Comparison of ENCODE assay signal across 8 cellular contexts in the genomic region with DNA sequence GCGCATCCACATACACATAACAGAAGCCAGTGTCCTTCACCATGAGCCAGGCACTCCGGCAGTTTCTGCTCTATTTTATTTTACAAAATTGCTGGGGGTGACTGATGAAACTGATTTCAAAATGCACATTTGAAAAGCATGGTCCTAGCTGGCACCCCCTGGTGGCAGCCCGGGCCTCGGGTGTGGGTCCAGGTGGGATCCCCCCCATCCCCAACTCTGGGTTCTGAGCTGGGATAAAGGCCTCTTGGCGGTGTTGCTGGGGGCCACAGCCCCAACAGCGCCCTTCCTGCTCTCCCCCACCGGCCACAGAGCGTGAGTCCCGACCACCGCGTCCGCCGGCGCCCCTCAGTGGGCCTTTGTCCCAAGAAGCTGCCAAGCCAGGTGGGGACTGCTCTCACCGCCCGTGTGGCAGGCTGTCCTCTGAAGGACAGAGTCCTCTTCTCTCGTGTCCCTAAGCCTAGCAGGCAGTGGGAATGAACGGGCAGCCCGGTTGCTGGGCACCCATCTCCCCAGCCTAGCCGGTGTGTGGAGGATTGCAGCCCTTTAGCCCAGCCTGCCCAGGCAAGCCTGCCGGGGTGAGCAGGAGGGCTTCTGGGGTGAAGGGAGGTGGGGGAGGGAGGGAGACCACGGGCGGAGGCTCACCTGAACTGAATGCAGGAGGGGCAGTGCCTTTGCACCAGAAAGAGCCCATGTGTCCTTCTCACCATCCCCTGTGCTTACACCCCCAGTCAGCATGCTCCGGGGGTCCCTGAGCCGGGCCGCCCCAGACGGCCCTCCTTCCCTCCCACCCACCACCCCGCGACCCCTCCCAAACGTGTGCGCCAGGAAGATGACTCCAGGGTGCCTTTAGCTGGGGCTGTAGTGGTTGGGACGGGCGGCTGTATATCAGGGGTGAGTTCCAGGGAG. TPM values are rescaled to one million over a fixed set of nuclear protein-coding genes. Genes with fewer than 3 reads are reported as not detected.
DNase-seq lines count a peak whose midpoint lies in the region; ATAC-seq and TF ChIP-seq lines count a peak whose summit lies in the region.

No MANE protein-coding gene starts in this region.

- peak; percentile 87 for TF ChIP-seq CTCF in NB4 (IDR thresholded peaks at IDR 0.05; ENCODE audit: low read depth, low read length)
- TF ChIP-seq CTCF in fibroblast of villous mesenchyme (IDR thresholded peaks at IDR 0.05; ENCODE audit: insufficient read depth, low read depth, low read length) = peak; percentile 67
- TF ChIP-seq CTCF in osteocyte (IDR thresholded peaks at IDR 0.05) = peak; percentile 62

- no peaks in the 10 kb centered on the region for H3K27me3 Mint-ChIP-seq in activated T-cell treated with anti-CD3 and anti-CD28 coated beads, Interleukin-2, amount 50 U/mL, for 72 hours (ENCODE audit: low read depth)
- H3K27me3 Mint-ChIP-seq in osteocyte (ENCODE audit: unreplicated experiment) = peaks cover 39% of the 10 kb centered on the region

- peak; percentile 59 for DNase-seq in EL
- DNase-seq in NB4 (ENCODE audit: low read depth) = peak; percentile 87
- peak; percentile 76 to 80 for DNase-seq in activated T-cell treated with anti-CD3 and anti-CD28 coated beads, Interleukin-2, amount 50 U/mL, for 72 hours
- peak; percentile 42 for DNase-seq in fibroblast of villous mesenchyme (ENCODE audit: low read depth)
- DNase-seq in osteocyte (ENCODE audit: extremely low spot score, unreplicated experiment) = no peak
- no peak for DNase-seq in DMS79 treated with DMSO at 0.1 percent for 48 hours (lab: John Stamatoyannopoulos, UW)
- no peak for DNase-seq in islet precursor cell
- no peak for DNase-seq in DMS114 treated with DMSO at 0.1 percent for 48 hours (lab: John Stamatoyannopoulos, UW; ENCODE audit: unreplicated experiment)

- no peak for TF ChIP-seq POLR2A in NB4 (IDR thresholded peaks at IDR 0.05; ENCODE audit: extremely low read depth, insufficient read length)

- H3K27ac Mint-ChIP-seq in activated T-cell treated with anti-CD3 and anti-CD28 coated beads, Interleukin-2, amount 50 U/mL, for 72 hours = no peak overlapping the region
- no peak overlapping the region for H3K27ac Mint-ChIP-seq in osteocyte (ENCODE audit: unreplicated experiment)

- H3K4me3 Mint-ChIP-seq in activated T-cell treated with anti-CD3 and anti-CD28 coated beads, Interleukin-2, amount 50 U/mL, for 72 hours = peak overlapping the region; percentile 83 to 85
- no peak overlapping the region for H3K4me3 Mint-ChIP-seq in osteocyte (ENCODE audit: unreplicated experiment)

- no peaks in the 10 kb centered on the region for H3K9me3 Mint-ChIP-seq in activated T-cell treated with anti-CD3 and anti-CD28 coated beads, Interleukin-2, amount 50 U/mL, for 72 hours
- no peaks in the 10 kb centered on the region for H3K9me3 Mint-ChIP-seq in osteocyte (ENCODE audit: unreplicated experiment)

- peaks cover 0 to 2% of the 10 kb centered on the region in 2 donors for H3K36me3 Mint-ChIP-seq in activated T-cell treated with anti-CD3 and anti-CD28 coated beads, Interleukin-2, amount 50 U/mL, for 72 hours (ENCODE audit: insufficient read depth in 2 of 2)
- H3K36me3 Mint-ChIP-seq in osteocyte (ENCODE audit: unreplicated experiment) = no peaks in the 10 kb centered on the region

- ATAC-seq in activated T-cell treated with anti-CD3 and anti-CD28 coated beads, Interleukin-2, amount 50 U/mL, for 72 hours (replicated peaks in 1 of 2) = peak; percentile 21 to 29

- H3K4me1 Mint-ChIP-seq in activated T-cell treated with anti-CD3 and anti-CD28 coated beads, Interleukin-2, amount 50 U/mL, for 72 hours (ENCODE audit: low read depth) = peaks cover 35% of the 10 kb centered on the region
- H3K4me1 Mint-ChIP-seq in osteocyte (ENCODE audit: unreplicated experiment) = peaks cover 2% of the 10 kb centered on the region

- H3K4me3 ChIP-seq in NB4 (ENCODE audit: low read depth, low read length) = peak overlapping the region; percentile 75
- peak overlapping the region; percentile 62 for H3K4me3 ChIP-seq in fibroblast of villous mesenchyme (ENCODE audit: low read depth, low read length)

RNA-seq across cellular contexts. Expression of a gene that starts 0.9 kb away (rescaled TPM):
- total RNA-seq in activated T-cell treated with anti-CD3 and anti-CD28 coated beads, Interleukin-2, amount 50 U/mL, for 72 hours = 10 to 100 TPM in 1 of 2 donors, 1 to 10 TPM in 1; 8.4 to 10.5 TPM
- total RNA-seq in fibroblast of villous mesenchyme = not detected in 2 replicates
- total RNA-seq in osteocyte = not detected in 2 replicates

RNA-seq across cellular contexts. Expression of a gene that starts 20.8 kb away (rescaled TPM):
- 10 to 100 TPM; 58.6 to 64.5 TPM for total RNA-seq in activated T-cell treated with anti-CD3 and anti-CD28 coated beads, Interleukin-2, amount 50 U/mL, for 72 hours
- total RNA-seq in fibroblast of villous mesenchyme (13.0 and 19.0 TPM in 2 replicates), osteocyte (17.2 and 19.3 TPM in 2 replicates)

RNA-seq across cellular contexts. Expression of a gene that starts 20.9 kb away (rescaled TPM):
- total RNA-seq in activated T-cell treated with anti-CD3 and anti-CD28 coated beads, Interleukin-2, amount 50 U/mL, for 72 hours = 10 to 100 TPM; 25.9 to 34.9 TPM
- total RNA-seq in fibroblast of villous mesenchyme = 19.4 and 25.1 TPM in 2 replicates
- total RNA-seq in osteocyte = 20.6 and 21.2 TPM in 2 replicates

RNA-seq across cellular contexts. Expression of a gene that starts 22.5 kb away (rescaled TPM):
- total RNA-seq in activated T-cell treated with anti-CD3 and anti-CD28 coated beads, Interleukin-2, amount 50 U/mL, for 72 hours = 10 to 100 TPM; 64.5 to 80.5 TPM
- total RNA-seq in fibroblast of villous mesenchyme (111 and 124 TPM in 2 replicates), osteocyte (28.8 and 32.8 TPM in 2 replicates)

RNA-seq across cellular contexts. Expression of a gene that starts 34.6 kb away (rescaled TPM):
- total RNA-seq in activated T-cell treated with anti-CD3 and anti-CD28 coated beads, Interleukin-2, amount 50 U/mL, for 72 hours = 100 to 1,000 TPM; 199 to 318 TPM
- total RNA-seq in fibroblast of villous mesenchyme = 152 and 167 TPM in 2 replicates
- total RNA-seq in osteocyte = 51.4 and 51.8 TPM in 2 replicates

Comparison
In these comparisons a context has a peak if more than half of its experiments do, and no peak if none do; other contexts are left out.
1. DNase-seq: peak in EL (single experiment), NB4 (single experiment), activated T-cell treated with anti-CD3 and anti-CD28 coated beads, Interleukin-2, amount 50 U/mL, for 72 hours (2 of 2) and fibroblast of villous mesenchyme (single experiment); none in osteocyte (single experiment), DMS79 treated with DMSO at 0.1 percent for 48 hours (single experiment), islet precursor cell (single experiment) and DMS114 treated with DMSO at 0.1 percent for 48 hours (single experiment).
2. Peak in every context shown above with its lines, with median percentiles within 50 percentile points of each other: CTCF ChIP-seq.